Comparison of ENCODE assay signal across 14 cellular contexts in the genomic region with DNA sequence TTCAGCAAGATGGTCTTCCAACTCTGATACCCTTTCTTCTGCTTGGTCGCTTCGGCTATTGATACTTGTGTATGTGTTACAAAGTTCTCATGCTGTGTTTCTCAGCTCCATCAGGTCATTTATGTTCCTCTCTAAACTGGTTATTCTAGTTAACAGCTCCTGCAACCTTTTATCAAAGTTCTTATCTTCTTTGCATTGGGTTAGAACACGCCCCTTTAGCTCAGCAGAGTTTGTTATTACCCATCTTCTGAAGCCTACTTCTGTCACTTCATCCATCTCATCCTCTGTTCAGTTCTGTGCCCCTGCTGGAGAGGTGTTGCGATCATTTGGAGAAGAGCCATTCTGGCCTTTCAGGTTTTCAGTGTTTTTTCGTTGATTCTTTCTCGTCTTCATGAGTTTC. TPM values are rescaled to one million over a fixed set of nuclear protein-coding genes. Genes with fewer than 3 reads are reported as not detected.
DNase-seq lines count a peak whose midpoint lies in the region; ATAC-seq and TF ChIP-seq lines count a peak whose summit lies in the region.
"Had no signal": no experiment of that assay in that cellular context is flagged by ENCODE, and none has a peak within 500 bp of the region (broad histone marks: within the 10 kb centered on the region; RNA-seq: fewer than 3 reads in every experiment).

No MANE protein-coding gene starts in this region.

- H3K4me1 Mint-ChIP-seq in brain = peaks cover 60% of the 10 kb centered on the region
- H3K4me1 Mint-ChIP-seq: CD4-positive, CD25-positive, alpha-beta regulatory T cell had no signal

- H3K79me2 ChIP-seq in trophoblast cell (ENCODE audit: control insufficient read depth, insufficient read depth, low read length, poor library complexity) = no peaks in the 10 kb centered on the region

- no peak overlapping the region for H3K4ac ChIP-seq in trophoblast cell (ENCODE audit: low read depth, low read length)

- H4K8ac ChIP-seq in trophoblast cell (ENCODE audit: low read depth, low read length) = no peak overlapping the region

- H3K27me3 Mint-ChIP-seq in brain = no peaks in the 10 kb centered on the region

- DNase-seq in islet precursor cell (peak; percentile 30), trophoblast cell (peak in 1 of 2 donors; percentile 72), ovary (no peak), spleen (no peak)
- DNase-seq: ACHN; BE2C; C1 segment of cervical spinal cord; CD4-positive, CD25-positive, alpha-beta regulatory T cell; GM23248 had no signal

- H3K27ac Mint-ChIP-seq in brain = peak overlapping the region in 3 of 5 experiments; percentile 14 to 89 (median 88)

- no peaks in the 10 kb centered on the region for H3K36me3 Mint-ChIP-seq in brain
- H3K36me3 Mint-ChIP-seq: CD4-positive, CD25-positive, alpha-beta regulatory T cell had no signal

- peak overlapping the region; percentile 38 for H3K27ac ChIP-seq in trophoblast cell (ENCODE audit: low read depth, low read length)
- H3K27ac ChIP-seq in ovary = no peak overlapping the region
- H3K27ac ChIP-seq in spleen = no peak overlapping the region
- H3K27ac ChIP-seq: GM23248 had no signal

- TF ChIP-seq EP300 in ovary (IDR thresholded peaks at IDR 0.05) = no peak

- H3K23ac ChIP-seq in trophoblast cell (ENCODE audit: low read length) = no peak overlapping the region

- H3K9me3 ChIP-seq in trophoblast cell (ENCODE audit: insufficient read depth, low read depth, low read length) (peaks cover 1% of the 10 kb centered on the region), ovary (no peaks in the 10 kb centered on the region), spleen (no peaks in the 10 kb centered on the region)
- H3K9me3 ChIP-seq: BE2C, HAP-1 had no signal

- peaks cover 3 to 14% (median 3%) of the 10 kb centered on the region in 5 experiments for H3K9me3 Mint-ChIP-seq in brain

- no peak overlapping the region for H2AK5ac ChIP-seq in trophoblast cell (ENCODE audit: low read length)

- H3K79me1 ChIP-seq in trophoblast cell (ENCODE audit: low read length) = peaks cover 5% of the 10 kb centered on the region

- no peak overlapping the region for H3K9ac ChIP-seq in trophoblast cell (ENCODE audit: low read length)
- H3K9ac ChIP-seq: GM23248 had no signal

- peak overlapping the region; percentile 61 for H4K91ac ChIP-seq in trophoblast cell (ENCODE audit: low read depth, low read length)

- TF ChIP-seq POLR2A in ovary (IDR thresholded peaks at IDR 0.05) (no peak), spleen (IDR thresholded peaks at IDR 0.05) (no peak)

- H3K27me3 ChIP-seq in trophoblast cell (ENCODE audit: insufficient read depth, low read length) = no peaks in the 10 kb centered on the region
- no peaks in the 10 kb centered on the region for H3K27me3 ChIP-seq in ovary
- peaks cover 0 to 21% (median 0%) of the 10 kb centered on the region in 7 donors for H3K27me3 ChIP-seq in spleen (replicated peaks in 1 of 7)
- H3K27me3 ChIP-seq: BE2C had no signal

- no peak overlapping the region for H2AFZ ChIP-seq in trophoblast cell (ENCODE audit: insufficient read depth, low read length, poor library complexity)
- H2AFZ ChIP-seq: GM23248 had no signal

- no peaks in the 10 kb centered on the region for H3K36me3 ChIP-seq in trophoblast cell (ENCODE audit: control insufficient read depth in 1 of 2, insufficient read depth in 2 of 2, low read length in 2 of 2)
- no peaks in the 10 kb centered on the region for H3K36me3 ChIP-seq in ovary
- H3K36me3 ChIP-seq in spleen = no peaks in the 10 kb centered on the region
- H3K36me3 ChIP-seq: BE2C, HAP-1 had no signal

- H3K4me1 ChIP-seq in trophoblast cell (ENCODE audit: control insufficient read depth in 1 of 2, insufficient read depth in 2 of 2, low read length in 2 of 2) = peaks cover 8 to 24% of the 10 kb centered on the region in 2 experiments
- H3K4me1 ChIP-seq in ovary (ENCODE audit: insufficient read depth) = no peaks in the 10 kb centered on the region
- H3K4me1 ChIP-seq in spleen = peaks cover 0 to 8% (median 2%) of the 10 kb centered on the region in 6 donors
- H3K4me1 ChIP-seq: BE2C, HAP-1 had no signal

- ATAC-seq in GM21717 (IDR thresholded peaks at IDR 0.05; ENCODE audit: unreplicated experiment) = no peak

- no peak overlapping the region for H2BK120ac ChIP-seq in trophoblast cell (ENCODE audit: insufficient read depth, low read length, poor library complexity)

- no peak overlapping the region for H3K18ac ChIP-seq in trophoblast cell (ENCODE audit: low read length)

- H3K4me3 ChIP-seq in trophoblast cell (ENCODE audit: low read depth, low read length) (no peak overlapping the region), ovary (no peak overlapping the region), spleen (no peak overlapping the region)
- H3K4me3 ChIP-seq: GM23248, HAP-1 had no signal

- no peak overlapping the region for H4K12ac ChIP-seq in trophoblast cell (ENCODE audit: low read depth, low read length)

- no peak overlapping the region for H2BK12ac ChIP-seq in trophoblast cell (ENCODE audit: low read length)

- no peak overlapping the region for H3K4me3 Mint-ChIP-seq in brain
- H3K4me3 Mint-ChIP-seq: CD4-positive, CD25-positive, alpha-beta regulatory T cell had no signal

- intact Hi-C loops in ovary (cut with DNase I) = no loop called here
- intact Hi-C loops in spleen (cut with DNase I; ENCODE audit: low total_unique reads) = no loop called here

- no peak overlapping the region for H3K4me2 ChIP-seq in trophoblast cell (ENCODE audit: low read length)

- H2BK5ac ChIP-seq in trophoblast cell (ENCODE audit: low read depth, low read length, poor library complexity) = no peak overlapping the region

- WGBS in trophoblast cell (ENCODE audit: extremely low coverage, insufficient coverage, insufficient read length) = no CpG with 5 or more reads among the region's 6 CpGs
- 95 to 98% (median 97%) methylated on average over 6 of the region's 6 CpGs for WGBS in ovary, 3 donors
- WGBS in spleen, 5 donors = 90 to 97% (median 93%) methylated on average over 6 of the region's 6 CpGs

- no peak overlapping the region for H3K14ac ChIP-seq in trophoblast cell (ENCODE audit: low read length)

- TF ChIP-seq CTCF in brain (conservative IDR thresholded peaks at IDR 0.05) (no peak), ovary (IDR thresholded peaks at IDR 0.05) (no peak), spleen (IDR thresholded peaks at IDR 0.05 in 8 of 11, conservative IDR thresholded peaks at IDR 0.05 in 3 of 11) (no peak)

RNA-seq across cellular contexts. Expression of gene ACOD1, which starts 18.7 kb away (rescaled TPM):
- not detected for polyA plus RNA-seq in brain (ENCODE audit: insufficient read depth, low read depth, low replicate concordance)
- not detected in 2 replicates for polyA plus RNA-seq in trophoblast cell (2013)
- total RNA-seq in ovary = not detected
- not detected for polyA plus RNA-seq in ovary
- total RNA-seq in spleen = under 1 TPM in 3 of 7 donors, not detected in 4; 0.13 to 0.33 (median 0.17) TPM
- polyA plus RNA-seq in spleen = under 1 TPM in 1 of 3 donors, not detected in 2; 0.10 TPM
- total RNA-seq: CD4-positive, CD25-positive, alpha-beta regulatory T cell; GM23248; H4; HT-29 had no signal
- polyA plus RNA-seq: CD4-positive, CD25-positive, alpha-beta regulatory T cell; GM23248 had no signal

RNA-seq across cellular contexts. Expression of gene CLN5, which starts 24.9 kb away (rescaled TPM):
- polyA plus RNA-seq in brain (ENCODE audit: insufficient read depth, low read depth, low replicate concordance) = 13.9 TPM
- polyA plus RNA-seq in trophoblast cell (2013) = 17.6 and 18.6 TPM in 2 replicates
- total RNA-seq in ovary = 10 to 100 TPM; 34.0 to 46.9 (median 36.6) TPM
- 10 to 100 TPM; 31.7 to 52.2 TPM for polyA plus RNA-seq in ovary
- total RNA-seq in spleen = 10 to 100 TPM; 18.8 to 29.0 (median 25.3) TPM
- 10 to 100 TPM; 12.4 to 16.6 (median 14.4) TPM for polyA plus RNA-seq in spleen

RNA-seq across cellular contexts. Expression of gene FBXL3, which starts 59.9 kb away (rescaled TPM):
- polyA plus RNA-seq in brain (ENCODE audit: insufficient read depth, low read depth, low replicate concordance) = 15.1 TPM
- polyA plus RNA-seq in trophoblast cell (2013) = 32.8 and 33.1 TPM in 2 replicates
- 10 to 100 TPM; 45.5 to 94.4 (median 56.3) TPM for total RNA-seq in ovary
- polyA plus RNA-seq in ovary = 10 to 100 TPM; 38.0 to 46.1 TPM
- total RNA-seq in spleen = 10 to 100 TPM; 44.9 to 80.9 (median 56.1) TPM
- polyA plus RNA-seq in spleen = 10 to 100 TPM; 18.5 to 29.8 (median 19.5) TPM
